In the genomic region with DNA sequence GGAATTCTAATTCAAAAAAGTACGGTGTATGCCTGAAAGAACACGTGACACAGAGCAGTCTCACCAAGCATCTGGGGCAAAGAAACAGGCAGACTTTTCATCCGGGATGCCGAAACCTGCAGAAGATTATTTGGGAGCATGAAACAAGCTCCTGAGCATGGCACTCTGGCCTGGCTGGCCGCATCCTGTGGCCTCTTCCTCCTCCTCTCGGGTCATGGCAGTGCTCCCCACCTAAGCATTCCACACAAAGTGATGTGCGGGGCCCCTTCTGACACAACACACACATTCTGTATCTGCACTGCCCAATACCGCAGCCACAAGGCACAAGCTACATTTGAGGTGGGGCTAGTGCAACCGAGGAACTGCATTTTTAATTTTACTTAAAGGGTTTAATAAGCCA, we compare ENCODE assay signal across 34 cellular contexts.
"Had no signal": no experiment of that assay in that cellular context is flagged by ENCODE, and none has a peak within 500 bp of the region (broad histone marks: within the 10 kb centered on the region; RNA-seq: fewer than 3 reads in every experiment).

No MANE protein-coding gene starts in this region.

- H3K27me3 ChIP-seq: MG63 had no signal

- H3K9me3 ChIP-seq: MG63 had no signal

- H3K4me3 ChIP-seq: MG63 had no signal

- H3K36me3 ChIP-seq: MG63 had no signal

- DNase-seq: Kasumi-1, MG63, MM.1S, MV-4-11, NCI-H1048, NCI-H1092, NCI-H1092 treated with DMSO at 0.1 percent for 48 hours, NCI-H1105, NCI-H1105 treated with DMSO at 0.1 percent for 48 hours, NCI-H1417, NCI-H1417 treated with DMSO at 0.1 percent for 48 hours, NCI-H1436, NCI-H1436 treated with DMSO at 0.1 percent for 48 hours, NCI-H146, NCI-H1694, NCI-H1694 treated with DMSO at 0.1 percent for 48 hours, NCI-H187, NCI-H187 treated with DMSO at 0.1 percent for 48 hours, NCI-H1930, NCI-H2029, NCI-H2029 treated with DMSO at 0.1 percent for 48 hours, NCI-H2081 treated with DMSO at 0.1 percent for 48 hours, NCI-H2107, NCI-H2171, NCI-H2171 treated with DMSO at 0.1 percent for 48 hours, NCI-H2227 treated with DMSO at 0.1 percent for 48 hours, NCI-H226, NCI-H345, NCI-H446, NCI-H446 treated with DMSO at 0.1 percent for 48 hours, NCI-H510A treated with DMSO at 0.1 percent for 48 hours, NCI-H524, NCI-H524 treated with DMSO at 0.1 percent for 48 hours, NCI-H526 had no signal
